11 cellular contexts compared by ENCODE assay signal in genomic region chr4:153789741-153790651, GRCh38. TPM values are rescaled to one million over a fixed set of nuclear protein-coding genes. Genes with fewer than 3 reads are reported as not detected.
DNase-seq lines count a peak whose midpoint lies in the region; ATAC-seq and TF ChIP-seq lines count a peak whose summit lies in the region.
"Had no signal": no experiment of that assay in that cellular context is flagged by ENCODE, and none has a peak within 500 bp of the region (broad histone marks: within the 10 kb centered on the region; RNA-seq: fewer than 3 reads in every experiment).

No MANE protein-coding gene starts in this region.

- H4K5ac ChIP-seq in mesendoderm (ENCODE audit: low read length) = no peak overlapping the region

- peak overlapping the region; percentile 33 for H3K4me2 ChIP-seq in mesendoderm (ENCODE audit: low read length)

- peak overlapping the region; percentile 88 for H3K4ac ChIP-seq in mesendoderm (ENCODE audit: low read depth, low read length)

- no peaks in the 10 kb centered on the region for H3K9me3 ChIP-seq in left ventricle myocardium inferior (replicated peaks)
- no peaks in the 10 kb centered on the region for H3K9me3 ChIP-seq in heart right ventricle
- H3K9me3 ChIP-seq in uterus = no peaks in the 10 kb centered on the region
- H3K9me3 ChIP-seq: neutrophil had no signal

- H3K4me3 Mint-ChIP-seq in brain = peak overlapping the region; percentile 86 to 92 (median 89)
- H3K4me3 Mint-ChIP-seq in natural killer cell = no peak overlapping the region

- H3K9me3 Mint-ChIP-seq in brain = peaks cover 0 to 5% (median 3%) of the 10 kb centered on the region in 5 experiments
- no peaks in the 10 kb centered on the region for H3K9me3 Mint-ChIP-seq in natural killer cell

- H3K4me3 ChIP-seq in left ventricle myocardium inferior (peak overlapping the region; percentile 45), heart right ventricle (no peak overlapping the region), mesendoderm (ENCODE audit: low read length) (peak overlapping the region; percentile 42), uterus (no peak overlapping the region)

- peaks cover 36% of the 10 kb centered on the region for H3K4me1 ChIP-seq in left ventricle myocardium inferior
- peaks cover 4 to 44% (median 32%) of the 10 kb centered on the region in 9 donors for H3K4me1 ChIP-seq in heart right ventricle
- peaks cover 8% of the 10 kb centered on the region for H3K4me1 ChIP-seq in mesendoderm (ENCODE audit: control insufficient read depth, low read depth, low read length)
- H3K4me1 ChIP-seq in uterus = peaks cover 0 to 6% of the 10 kb centered on the region in 2 donors

- H2BK15ac ChIP-seq in mesendoderm (replicated peaks; ENCODE audit: low read depth) = no peak overlapping the region

- intact Hi-C loops in left ventricle myocardium inferior (cut with micrococcal nuclease) (loop anchor here (10.0 kb wide), 1 partner anchor 235 kb away; no protein-coding TSS in a partner anchor), heart right ventricle (cut with DNase I) (loop anchor here in 6 of 10 donors (5.0 to 10.0 kb wide), 5 partner anchors 225 to 715 kb away; no protein-coding TSS in a partner anchor), uterus (cut with DNase I; ENCODE audit: low total_unique reads) (no loop called here), natural killer cell (cut with micrococcal nuclease) (loop anchor here (10.0 kb wide), 1 partner anchor 1585 kb away; the partner anchor contains the start of gene MAP9)

- peaks cover 99% of the 10 kb centered on the region for H3K27me3 ChIP-seq in left ventricle myocardium inferior (ENCODE audit: low read depth)
- peaks cover 39 to 100% (median 96%) of the 10 kb centered on the region in 7 donors for H3K27me3 ChIP-seq in heart right ventricle
- no peaks in the 10 kb centered on the region for H3K27me3 ChIP-seq in mesendoderm (ENCODE audit: insufficient read depth, low read length, poor library complexity)
- peaks cover 10 to 34% of the 10 kb centered on the region in 2 donors for H3K27me3 ChIP-seq in uterus

- H3K36me3 Mint-ChIP-seq in brain = no peaks in the 10 kb centered on the region
- H3K36me3 Mint-ChIP-seq in natural killer cell = no peaks in the 10 kb centered on the region

- 45 to 51% methylated on average over 33 of the region's 33 CpGs for WGBS in heart right ventricle, 2 donors
- no CpG with 5 or more reads among the region's 33 CpGs for WGBS in mesendoderm (ENCODE audit: extremely low coverage, insufficient coverage, low lambda C conversion rate)

- peak overlapping the region; percentile 64 for H2BK5ac ChIP-seq in mesendoderm (ENCODE audit: low read length)

- TF ChIP-seq CTCF in left ventricle myocardium inferior (IDR thresholded peaks at IDR 0.05; ENCODE audit: borderline replicate concordance) (no peak), heart right ventricle (IDR thresholded peaks at IDR 0.05) (no peak), brain (conservative IDR thresholded peaks at IDR 0.05) (no peak), uterus (IDR thresholded peaks at IDR 0.05) (no peak), natural killer cell (IDR thresholded peaks at IDR 0.05) (no peak)

- H3K79me1 ChIP-seq in mesendoderm (ENCODE audit: low read length) = no peaks in the 10 kb centered on the region

- peak overlapping the region in 4 of 5 experiments; percentile 41 to 96 (median 82) for H3K27ac Mint-ChIP-seq in brain
- no peak overlapping the region for H3K27ac Mint-ChIP-seq in natural killer cell

- TF ChIP-seq POLR2A in uterus (IDR thresholded peaks at IDR 0.05) = no peak

- H3K27ac ChIP-seq in left ventricle myocardium inferior (replicated peaks) (no peak overlapping the region), heart right ventricle (no peak overlapping the region), mesendoderm (ENCODE audit: low read depth, low read length) (peak overlapping the region; percentile 93), uterus (no peak overlapping the region)
- H3K27ac ChIP-seq: neutrophil had no signal

- peak overlapping the region; percentile 99 for H3K18ac ChIP-seq in mesendoderm (ENCODE audit: low read length)

- peak overlapping the region; percentile 47 for H2BK120ac ChIP-seq in mesendoderm (ENCODE audit: low read depth, low read length)

- H3K9ac ChIP-seq in mesendoderm (ENCODE audit: low read length) = peak overlapping the region; percentile 53

- H2AK5ac ChIP-seq in mesendoderm (ENCODE audit: low read length) = no peak overlapping the region

- no peak overlapping the region for H3K23ac ChIP-seq in mesendoderm (ENCODE audit: low read length)

- no peaks in the 10 kb centered on the region for H3K36me3 ChIP-seq in left ventricle myocardium inferior
- H3K36me3 ChIP-seq in heart right ventricle = no peaks in the 10 kb centered on the region
- no peaks in the 10 kb centered on the region for H3K36me3 ChIP-seq in mesendoderm (ENCODE audit: control insufficient read depth, insufficient read depth, low read length)
- no peaks in the 10 kb centered on the region for H3K36me3 ChIP-seq in uterus
- H3K36me3 ChIP-seq: neutrophil had no signal

- H3K56ac ChIP-seq in mesendoderm (ENCODE audit: low read length) = peak overlapping the region; percentile 92

- DNase-seq in left ventricle myocardium inferior (no peak), heart right ventricle (no peak), mesendoderm (peak; percentile 93), cortex of kidney (lab: John Stamatoyannopoulos, UW) (no peak), uterus (no peak), left lobe of liver (ENCODE audit: low spot score) (no peak), natural killer cell (no peak)
- DNase-seq: NCI-H1105 treated with DMSO at 0.1 percent for 48 hours had no signal

- peaks cover 59% of the 10 kb centered on the region for H3K4me1 Mint-ChIP-seq in brain
- H3K4me1 Mint-ChIP-seq in natural killer cell = peaks cover 9 to 25% of the 10 kb centered on the region in 2 donors

- H3K27me3 Mint-ChIP-seq in brain = peaks cover 40% of the 10 kb centered on the region
- H3K27me3 Mint-ChIP-seq in natural killer cell (ENCODE audit: low read depth in 2 of 2) = peaks cover 74 to 83% of the 10 kb centered on the region in 2 donors

- H4K8ac ChIP-seq in mesendoderm (ENCODE audit: low read depth, low read length) = peak overlapping the region; percentile 87

- H3K79me2 ChIP-seq in mesendoderm (ENCODE audit: control insufficient read depth, insufficient read depth, low read length) = peaks cover 24% of the 10 kb centered on the region

- ATAC-seq in heart right ventricle (no peak), left lobe of liver (no peak), natural killer cell (no peak)

RNA-seq across cellular contexts. Expression of gene SFRP2, which starts 1.1 kb away (rescaled TPM):
- total RNA-seq in left ventricle myocardium inferior = 0.14 TPM
- total RNA-seq in heart right ventricle = 1 to 10 TPM in 1 of 10 donors, under 1 TPM in 4, not detected in 5; 0.58 to 5.2 (median 0.77) TPM
- 1 to 10 TPM in 1 of 2 donors, under 1 TPM in 1; 0.30 to 1.2 TPM for polyA plus RNA-seq in heart right ventricle
- polyA plus RNA-seq in brain (ENCODE audit: insufficient read depth, low read depth, low replicate concordance) = 10.1 TPM
- polyA plus RNA-seq in mesendoderm (2013, experiment 1 of 2) = 287 TPM
- polyA plus RNA-seq in mesendoderm (2013, experiment 2 of 2) = 303 TPM
- total RNA-seq in uterus = 10 to 100 TPM in 2 of 4 donors, 1 to 10 TPM in 1, under 1 TPM in 1; 0.26 to 71.2 (median 31.1) TPM
- total RNA-seq in left lobe of liver = 0.55 TPM
- not detected for total RNA-seq in natural killer cell
- total RNA-seq: fibroblast of villous mesenchyme had no signal

RNA-seq across cellular contexts. Expression of gene RNF175, which starts 30.2 kb away (rescaled TPM):
- total RNA-seq in left ventricle myocardium inferior = 0.71 TPM
- 1 to 10 TPM in 1 of 10 donors, under 1 TPM in 8, not detected in 1; 0.23 to 1.3 (median 0.55) TPM for total RNA-seq in heart right ventricle
- under 1 TPM in 1 of 2 donors, not detected in 1; 0.13 TPM for polyA plus RNA-seq in heart right ventricle
- polyA plus RNA-seq in brain (ENCODE audit: insufficient read depth, low read depth, low replicate concordance) = 2.8 TPM
- 3.4 TPM for polyA plus RNA-seq in mesendoderm (2013, experiment 1 of 2)
- 3.4 TPM for polyA plus RNA-seq in mesendoderm (2013, experiment 2 of 2)
- total RNA-seq in uterus = 1 to 10 TPM in 1 of 4 donors, not detected in 3; 3.9 TPM
- not detected for total RNA-seq in left lobe of liver
- under 1 TPM in 1 of 3 donors, not detected in 2; 0.07 TPM for total RNA-seq in natural killer cell
- total RNA-seq: fibroblast of villous mesenchyme had no signal

Comparison
In these comparisons a context has a peak if more than half of its experiments do, and no peak if none do; other contexts are left out.
1. H3K4me3 ChIP-seq: peak in left ventricle myocardium inferior (single experiment) and mesendoderm (single experiment); none in heart right ventricle (0 of 10) and uterus (0 of 2).
2. H3K27ac Mint-ChIP-seq: peak in brain (4 of 5); none in natural killer cell (0 of 2).